Comparison of ENCODE assay signal across 8 cellular contexts in genomic region chr4:140151700-140152014, GRCh38. TPM values are rescaled to one million over a fixed set of nuclear protein-coding genes. Genes with fewer than 3 reads are reported as not detected.
DNase-seq lines count a peak whose midpoint lies in the region; ATAC-seq and TF ChIP-seq lines count a peak whose summit lies in the region.

No MANE protein-coding gene starts in this region.

- no peaks in the 10 kb centered on the region for H3K36me3 ChIP-seq in iPS-15b (ENCODE audit: control insufficient read depth, insufficient read depth, low read length)

- DNase-seq in GM10248 (ENCODE audit: extremely low spot score), result peak; percentile 38
- peak; percentile 91 for DNase-seq in NCI-H1694 treated with DMSO at 0.1 percent for 48 hours (lab: John Stamatoyannopoulos, UW)
- peak; percentile 41 to 78 for DNase-seq in SW 1271 (lab: John Stamatoyannopoulos, UW)
- peak; percentile 90 for DNase-seq in MCF 10A (ENCODE audit: unreplicated experiment)
- peak; percentile 60 for DNase-seq in retinal pigment epithelial cell (ENCODE audit: low read depth)

- CTCF ChIA-PET in GM10248 (lab: Yijun Ruan, JAX), result no interaction called here
- CTCF ChIA-PET in MCF 10A (lab: Yijun Ruan, JAX), result interaction anchor here (0.7 to 1.6 kb wide), 4 partner anchors 11 to 494 kb away, joined by 3 to 7 read pairs (median 4); no protein-coding TSS in a partner anchor

- H3K36me3 Mint-ChIP-seq in MCF 10A (ENCODE audit: insufficient read depth, unreplicated experiment), result no peaks in the 10 kb centered on the region

- no peaks in the 10 kb centered on the region for H3K9me3 ChIP-seq in iPS-15b (ENCODE audit: control insufficient read depth, insufficient read depth, low read length)

- H3K9ac ChIP-seq in iPS-15b (ENCODE audit: low read depth, low read length), result no peak overlapping the region

- H3K4me3 Mint-ChIP-seq in MCF 10A (ENCODE audit: unreplicated experiment), result peak overlapping the region; percentile 95

- H3K4me1 ChIP-seq in iPS-15b (ENCODE audit: control insufficient read depth, insufficient read depth, low read length), result peaks cover 12% of the 10 kb centered on the region

- no peaks in the 10 kb centered on the region for H3K9me3 Mint-ChIP-seq in MCF 10A (ENCODE audit: unreplicated experiment)

- no TSS peak for BruUV-seq in MCF 10A (replicated peaks; lab: Mats Ljungman, UMichigan)

- POLR2A ChIA-PET in GM10248 (lab: Yijun Ruan, JAX) (no interaction called here), MCF 10A (lab: Yijun Ruan, JAX) (interaction anchor here (0.6 to 5.1 kb wide), 15 partner anchors 82 to 605 kb away, joined by 3 to 82 read pairs (median 9); partner anchors contain the start of genes MGST2, SETD7 and TBC1D9)

- no peak for TF ChIP-seq CTCF in GM10248 (IDR thresholded peaks at IDR 0.05; ENCODE audit: control extremely low read depth, extremely low read depth, low read depth, missing control alignments)
- no peak for TF ChIP-seq CTCF in MCF 10A (IDR thresholded peaks at IDR 0.05; ENCODE audit: unreplicated experiment)
- no peak for TF ChIP-seq CTCF in retinal pigment epithelial cell (conservative IDR thresholded peaks at IDR 0.05; ENCODE audit: low read depth, low read length)

- H3K27ac Mint-ChIP-seq in MCF 10A (ENCODE audit: low read depth, unreplicated experiment), result no peak overlapping the region

- no peaks in the 10 kb centered on the region for H3K4me1 Mint-ChIP-seq in MCF 10A (ENCODE audit: insufficient read depth, unreplicated experiment)

- intact Hi-C loops in MCF 10A (cut with micrococcal nuclease), result loop anchor here (1.0 to 5.0 kb wide), 5 partner anchors 54 to 549 kb away; no protein-coding TSS in a partner anchor

- H3K27me3 ChIP-seq in iPS-15b (ENCODE audit: control insufficient read depth, insufficient read depth, low read length), result no peaks in the 10 kb centered on the region

- ATAC-seq in HG02973 (IDR thresholded peaks at IDR 0.05; ENCODE audit: unreplicated experiment), result no peak
- no peak for ATAC-seq in GM21619 (IDR thresholded peaks at IDR 0.05; ENCODE audit: unreplicated experiment)

- no peaks in the 10 kb centered on the region for H3K27me3 Mint-ChIP-seq in MCF 10A (ENCODE audit: insufficient read depth, unreplicated experiment)

- H3K4me3 ChIP-seq in iPS-15b (ENCODE audit: low read depth, low read length) (peak overlapping the region; percentile 81), retinal pigment epithelial cell (ENCODE audit: low read length) (peak overlapping the region; percentile 88)

RNA-seq across cellular contexts. Expression of gene MAML3, which starts 2.3 kb away (rescaled TPM):
- total RNA-seq in MCF 10A (2022), result 0.89 and 1.7 TPM in 2 replicates

Comparison
In these comparisons a context has a peak if more than half of its experiments do, and no peak if none do; other contexts are left out.
1. DNase-seq: peak in every context shown above with its lines; median percentile 91 in NCI-H1694 treated with DMSO at 0.1 percent for 48 hours; 90 in MCF 10A; 60 in retinal pigment epithelial cell; 60 in SW 1271; 38 in GM10248.